In the genomic region with DNA sequence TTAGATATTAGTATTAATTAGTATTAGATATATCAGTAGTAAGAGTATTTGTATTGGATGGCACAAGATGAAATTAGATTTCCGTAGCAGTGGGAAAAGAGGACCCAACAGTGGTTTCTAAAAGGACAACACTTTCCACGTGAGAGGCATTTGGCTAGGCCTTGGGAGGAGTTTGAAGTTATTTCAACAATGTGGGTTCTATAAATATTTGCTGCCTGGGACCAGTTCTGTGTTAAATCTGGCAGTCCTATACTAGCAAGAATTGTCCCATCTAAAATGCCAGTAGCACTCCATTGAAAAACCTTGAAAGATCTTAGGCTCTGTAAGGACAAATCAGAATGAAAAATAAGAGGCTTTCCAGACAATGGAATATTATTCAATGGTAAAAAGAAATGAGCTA, we compare ENCODE assay signal across 21 cellular contexts.
DNase-seq lines count a peak whose midpoint lies in the region; ATAC-seq and TF ChIP-seq lines count a peak whose summit lies in the region.
"Had no signal": no experiment of that assay in that cellular context is flagged by ENCODE, and none has a peak within 500 bp of the region (broad histone marks: within the 10 kb centered on the region; RNA-seq: fewer than 3 reads in every experiment).

No MANE protein-coding gene starts in this region.

- H2BK12ac ChIP-seq in mesenchymal stem cell (ENCODE audit: low read length in 2 of 2) = no peak overlapping the region

- no peak for DNase-seq in Right ventricle myocardium superior
- no peak for DNase-seq in left ventricle myocardium inferior
- DNase-seq in GM23338 (ENCODE audit: low spot score) = peak; percentile 6
- no peak for DNase-seq in mesenchymal stem cell
- no peak for DNase-seq in SKM-1 treated with dmso at 0.1 percent for 144 hours (lab: John Stamatoyannopoulos, UW; ENCODE audit: unreplicated experiment)
- DNase-seq in C1 segment of cervical spinal cord (lab: John Stamatoyannopoulos, UW) = no peak
- DNase-seq: 8988T; ACHN; AML-193; BE2C; Calu3; CD4-positive, alpha-beta memory T cell; COR-L47; DMS53; DMS79 treated with DMSO at 0.1 percent for 48 hours; GF-D8; GOT3; HFFc6 had no signal

- H3F3A ChIP-seq in GM23338 (replicated peaks; ENCODE audit: low read depth) = no peaks in the 10 kb centered on the region

- H4K20me1 ChIP-seq in GM23338 (replicated peaks; ENCODE audit: insufficient read depth) = no peaks in the 10 kb centered on the region
- H4K20me1 ChIP-seq: BLaER1 treated with 17β-estradiol and CSF1 and Interleukin-3, amounts not matched to agents 10 nM and 100 nM had no signal

- no peaks in the 10 kb centered on the region for H3K79me1 ChIP-seq in mesenchymal stem cell (replicated peaks; ENCODE audit: low read length, poor library complexity, severe bottlenecking)

- no peak overlapping the region for H3K14ac ChIP-seq in mesenchymal stem cell (ENCODE audit: low read length in 2 of 2)

- no peak overlapping the region for H4K91ac ChIP-seq in mesenchymal stem cell (ENCODE audit: low read length)

- intact Hi-C loops in Right ventricle myocardium superior (cut with DNase I) = no loop called here
- intact Hi-C loops in left ventricle myocardium inferior (cut with micrococcal nuclease) = loop anchor here (5.0 kb wide), 1 partner anchor 221 kb away; no protein-coding TSS in a partner anchor

- ATAC-seq in Right ventricle myocardium superior (ENCODE audit: poor library complexity) (peak; percentile 83), GM23338 (no peak)
- ATAC-seq: A549 had no signal

- H2BK15ac ChIP-seq in mesenchymal stem cell (ENCODE audit: low read depth, poor library complexity, severe bottlenecking) = no peak overlapping the region

- H3K9ac ChIP-seq in mesenchymal stem cell (ENCODE audit: low read length) = no peak overlapping the region
- H3K9ac ChIP-seq: BLaER1 treated with 17β-estradiol and CSF1 and Interleukin-3, amounts not matched to agents 10 nM and 100 nM had no signal

- no peak overlapping the region for H3K4me3 Mint-ChIP-seq in GM23338
- H3K4me3 Mint-ChIP-seq: CD4-positive, alpha-beta memory T cell; HFFc6 had no signal

- H3K4me2 ChIP-seq in GM23338 (no peak overlapping the region), mesenchymal stem cell (ENCODE audit: low read length, poor library complexity, severe bottlenecking) (no peak overlapping the region)
- H3K4me2 ChIP-seq: A549; BLaER1 treated with 17β-estradiol and CSF1 and Interleukin-3, amounts not matched to agents 10 nM and 100 nM had no signal

- no peak overlapping the region for H2BK120ac ChIP-seq in mesenchymal stem cell (ENCODE audit: low read depth, low read length)

- H3K4ac ChIP-seq in mesenchymal stem cell (ENCODE audit: low read depth in 1 of 2, low read length in 2 of 2) = no peak overlapping the region

- H3K27me3 Mint-ChIP-seq in GM23338 (ENCODE audit: insufficient read depth, low read depth, poor library complexity) = peaks cover 3% of the 10 kb centered on the region
- H3K27me3 Mint-ChIP-seq: CD4-positive, alpha-beta memory T cell had no signal

- H3K18ac ChIP-seq in mesenchymal stem cell (ENCODE audit: low read depth in 1 of 2, low read length in 2 of 2) = no peak overlapping the region

- no peak overlapping the region for H4K8ac ChIP-seq in mesenchymal stem cell (ENCODE audit: low read length)

- H3K9me3 ChIP-seq in left ventricle myocardium inferior (replicated peaks) (peaks cover 12% of the 10 kb centered on the region), mesenchymal stem cell (ENCODE audit: control insufficient read depth, low read length) (peaks cover 4% of the 10 kb centered on the region)
- H3K9me3 ChIP-seq: A549; BE2C; BLaER1 treated with 17β-estradiol and CSF1 and Interleukin-3, amounts not matched to agents 10 nM and 100 nM; HAP-1 had no signal

- H3K27me3 ChIP-seq in left ventricle myocardium inferior (ENCODE audit: low read depth) (no peaks in the 10 kb centered on the region), GM23338 (ENCODE audit: insufficient read depth) (no peaks in the 10 kb centered on the region), mesenchymal stem cell (ENCODE audit: control insufficient read depth in 1 of 2, insufficient read depth in 1 of 2, low read length in 2 of 2) (no peaks in the 10 kb centered on the region)
- H3K27me3 ChIP-seq: BE2C; BLaER1 treated with 17β-estradiol and CSF1 and Interleukin-3, amounts not matched to agents 10 nM and 100 nM had no signal

- no peaks in the 10 kb centered on the region for H3K79me2 ChIP-seq in GM23338 (replicated peaks; ENCODE audit: insufficient read depth)

- no peak overlapping the region for H3K4me3 ChIP-seq in left ventricle myocardium inferior
- no peak overlapping the region for H3K4me3 ChIP-seq in GM23338
- no peak overlapping the region for H3K4me3 ChIP-seq in mesenchymal stem cell (ENCODE audit: insufficient read depth in 1 of 2, low read depth in 1 of 2, low read length in 2 of 2)
- H3K4me3 ChIP-seq: A549; BLaER1 treated with 17β-estradiol and CSF1 and Interleukin-3, amounts not matched to agents 10 nM and 100 nM; HAP-1 had no signal

- no peaks in the 10 kb centered on the region for H3K36me3 ChIP-seq in left ventricle myocardium inferior
- H3K36me3 ChIP-seq in GM23338 (ENCODE audit: insufficient read depth) = no peaks in the 10 kb centered on the region
- no peaks in the 10 kb centered on the region for H3K36me3 ChIP-seq in mesenchymal stem cell (ENCODE audit: control insufficient read depth in 1 of 2, insufficient read depth in 2 of 2, low read depth in 1 of 2, low read length in 2 of 2)
- H3K36me3 ChIP-seq: BE2C; BLaER1 treated with 17β-estradiol and CSF1 and Interleukin-3, amounts not matched to agents 10 nM and 100 nM; HAP-1 had no signal

- WGBS in mesenchymal stem cell = 59% methylated on average over 2 of the region's 2 CpGs

- H3K23ac ChIP-seq in mesenchymal stem cell (ENCODE audit: low read length in 2 of 2) = no peak overlapping the region

- no peak overlapping the region for H2AK5ac ChIP-seq in mesenchymal stem cell (ENCODE audit: low read length, severe bottlenecking)

- H3K4me1 ChIP-seq in left ventricle myocardium inferior = peaks cover 5% of the 10 kb centered on the region
- H3K4me1 ChIP-seq in GM23338 (ENCODE audit: insufficient read depth) = no peaks in the 10 kb centered on the region
- no peaks in the 10 kb centered on the region for H3K4me1 ChIP-seq in mesenchymal stem cell (ENCODE audit: control insufficient read depth, insufficient read depth, low read depth, low read length)
- H3K4me1 ChIP-seq: A549; BLaER1 treated with 17β-estradiol and CSF1 and Interleukin-3, amounts not matched to agents 10 nM and 100 nM; HAP-1 had no signal

- peaks cover 6% of the 10 kb centered on the region; the same call in 2 of the 3 replicates for H3K9me3 Mint-ChIP-seq in GM23338

- H3K27ac ChIP-seq in left ventricle myocardium inferior (replicated peaks) (no peak overlapping the region), GM23338 (ENCODE audit: low read depth) (no peak overlapping the region), mesenchymal stem cell (ENCODE audit: low read length, poor library complexity, severe bottlenecking) (no peak overlapping the region)
- H3K27ac ChIP-seq: A549; BLaER1 treated with 17β-estradiol and CSF1 and Interleukin-3, amounts not matched to agents 10 nM and 100 nM had no signal

- no peaks in the 10 kb centered on the region; the same call in 2 of the 3 replicates for H3K36me3 Mint-ChIP-seq in GM23338 (ENCODE audit: low read depth)
- H3K36me3 Mint-ChIP-seq: CD4-positive, alpha-beta memory T cell had no signal

- no peaks in the 10 kb centered on the region for H3K4me1 Mint-ChIP-seq in GM23338
- H3K4me1 Mint-ChIP-seq: CD4-positive, alpha-beta memory T cell had no signal

- H2BK5ac ChIP-seq in mesenchymal stem cell (ENCODE audit: low read depth, low read length, poor library complexity, severe bottlenecking) = peak overlapping the region; percentile 67

- no peak for TF ChIP-seq CTCF in left ventricle myocardium inferior (IDR thresholded peaks at IDR 0.05; ENCODE audit: borderline replicate concordance)
- no peak for TF ChIP-seq CTCF in GM23338 (conservative IDR thresholded peaks at IDR 0.05; ENCODE audit: low read depth in 2 of 2)

- H3K27ac Mint-ChIP-seq in GM23338 = no peak overlapping the region
- H3K27ac Mint-ChIP-seq: CD4-positive, alpha-beta memory T cell; HFFc6 had no signal

- no peaks in the 10 kb centered on the region for H3K9me2 ChIP-seq in GM23338 (ENCODE audit: insufficient read depth)

- H2AFZ ChIP-seq in GM23338 (no peak overlapping the region), mesenchymal stem cell (ENCODE audit: low read depth, low read length) (no peak overlapping the region)

TF ChIP-seq in GM23338, 12 proteins besides CTCF, POLR2A, EP300 and RAD21 (continues in another document):
- TF ChIP-seq, protein P1, sequence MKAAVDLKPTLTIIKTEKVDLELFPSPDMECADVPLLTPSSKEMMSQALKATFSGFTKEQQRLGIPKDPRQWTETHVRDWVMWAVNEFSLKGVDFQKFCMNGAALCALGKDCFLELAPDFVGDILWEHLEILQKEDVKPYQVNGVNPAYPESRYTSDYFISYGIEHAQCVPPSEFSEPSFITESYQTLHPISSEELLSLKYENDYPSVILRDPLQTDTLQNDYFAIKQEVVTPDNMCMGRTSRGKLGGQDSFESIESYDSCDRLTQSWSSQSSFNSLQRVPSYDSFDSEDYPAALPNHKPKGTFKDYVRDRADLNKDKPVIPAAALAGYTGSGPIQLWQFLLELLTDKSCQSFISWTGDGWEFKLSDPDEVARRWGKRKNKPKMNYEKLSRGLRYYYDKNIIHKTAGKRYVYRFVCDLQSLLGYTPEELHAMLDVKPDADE (IDR thresholded peaks at IDR 0.05) = no peak
- no peak for TF ChIP-seq POLR2AphosphoS5 (IDR thresholded peaks at IDR 0.05; ENCODE audit: low read depth)
- no peak for TF ChIP-seq JUNB (IDR thresholded peaks at IDR 0.05; ENCODE audit: unreplicated experiment)
- no peak for TF ChIP-seq STAT1 (IDR thresholded peaks at IDR 0.05; ENCODE audit: unreplicated experiment)
- no peak for TF ChIP-seq EZH2phosphoT487 (IDR thresholded peaks at IDR 0.05; ENCODE audit: unreplicated experiment)
- no peak for TF ChIP-seq NANOG (IDR thresholded peaks at IDR 0.05; ENCODE audit: borderline replicate concordance)
- no peak for TF ChIP-seq ZNF114 (CRISPR knock-in tag; IDR thresholded peaks at IDR 0.05)
- TF ChIP-seq EZH2 (IDR thresholded peaks at IDR 0.05; ENCODE audit: low read depth, unreplicated experiment) = no peak
